Comparison of ENCODE assay signal across 9 cellular contexts in genomic region chr11:66868726-66869291, GRCh38. TPM values are rescaled to one million over a fixed set of nuclear protein-coding genes. Genes with fewer than 3 reads are reported as not detected.
DNase-seq lines count a peak whose midpoint lies in the region; ATAC-seq and TF ChIP-seq lines count a peak whose summit lies in the region.
"Had no signal": no experiment of that assay in that cellular context is flagged by ENCODE, and none has a peak within 500 bp of the region (broad histone marks: within the 10 kb centered on the region; RNA-seq: fewer than 3 reads in every experiment).

No MANE protein-coding gene starts in this region.

- H3K9ac ChIP-seq in mucosa of stomach (ENCODE audit: low read length): peak overlapping the region; percentile 43

- H3K4me1 Mint-ChIP-seq in activated naive CD8-positive, alpha-beta T cell treated with anti-CD3 and anti-CD28 coated beads, Interleukin-2, amount 10 ng/mL, durations not matched to agents 7 days and 5 days: peaks cover 6% of the 10 kb centered on the region

- POLR2A ChIA-PET in activated naive CD8-positive, alpha-beta T cell treated with anti-CD3 and anti-CD28 coated beads, Interleukin-2, amount 10 ng/mL, durations not matched to agents 7 days and 5 days (lab: Charles Lee): no interaction called here

- no peaks in the 10 kb centered on the region for H3K27me3 ChIP-seq in mucosa of stomach (ENCODE audit: control insufficient read depth, insufficient read depth, low read length)
- no peaks in the 10 kb centered on the region for H3K27me3 ChIP-seq in upper lobe of right lung

- H3K27me3 Mint-ChIP-seq in activated naive CD8-positive, alpha-beta T cell treated with anti-CD3 and anti-CD28 coated beads, Interleukin-2, amount 10 ng/mL, durations not matched to agents 7 days and 5 days: no peaks in the 10 kb centered on the region

- ATAC-seq in GM18907 (IDR thresholded peaks at IDR 0.05; ENCODE audit: unreplicated experiment) (peak; percentile 74), HG03066 (IDR thresholded peaks at IDR 0.05; ENCODE audit: low read depth, unreplicated experiment) (peak; percentile 75), SK-N-SH treated with all-trans-retinoic acid at 6 μM for 48 hours (peak; percentile 49), upper lobe of right lung (peak; percentile 86)
- peak; percentile 94 for ATAC-seq in activated naive CD8-positive, alpha-beta T cell treated with anti-CD3 and anti-CD28 coated beads, Interleukin-2, amount 10 ng/mL, durations not matched to agents 7 days and 5 days (ENCODE audit: low read depth)

- H3K4me3 ChIP-seq in mucosa of stomach (ENCODE audit: low read length) (no peak overlapping the region), upper lobe of right lung (no peak overlapping the region)
- H3K4me3 ChIP-seq: thoracic aorta had no signal

- peak overlapping the region; percentile 3 for H3K4me3 Mint-ChIP-seq in activated naive CD8-positive, alpha-beta T cell treated with anti-CD3 and anti-CD28 coated beads, Interleukin-2, amount 10 ng/mL, durations not matched to agents 7 days and 5 days

- no peak overlapping the region for H3K27ac ChIP-seq in upper lobe of right lung
- H3K27ac ChIP-seq: thoracic aorta had no signal

- peak; percentile 46 for TF ChIP-seq CTCF in upper lobe of right lung (IDR thresholded peaks at IDR 0.05)

- DNase-seq in activated naive CD8-positive, alpha-beta T cell treated with anti-CD3 and anti-CD28 coated beads, Interleukin-2, amount 10 ng/mL, durations not matched to agents 7 days and 5 days: peak; percentile 78
- peak; percentile 85 for DNase-seq in upper lobe of right lung
- no peak for DNase-seq in GOT3 (lab: John Stamatoyannopoulos, UW)
- no peak for DNase-seq in hypothalamus (lab: John Stamatoyannopoulos, UW)

- no peak overlapping the region for H3K27ac Mint-ChIP-seq in activated naive CD8-positive, alpha-beta T cell treated with anti-CD3 and anti-CD28 coated beads, Interleukin-2, amount 10 ng/mL, durations not matched to agents 7 days and 5 days

- H3K4me1 ChIP-seq in mucosa of stomach (ENCODE audit: control insufficient read depth, insufficient read depth, low read length) (peaks cover 8% of the 10 kb centered on the region), upper lobe of right lung (no peaks in the 10 kb centered on the region)

- intact Hi-C loops in upper lobe of right lung (cut with DNase I): no loop called here

- H3K9me3 ChIP-seq in mucosa of stomach (ENCODE audit: control insufficient read depth, low read length): no peaks in the 10 kb centered on the region
- no peaks in the 10 kb centered on the region for H3K9me3 ChIP-seq in upper lobe of right lung
- H3K9me3 ChIP-seq: thoracic aorta had no signal

- no peaks in the 10 kb centered on the region for H3K36me3 Mint-ChIP-seq in activated naive CD8-positive, alpha-beta T cell treated with anti-CD3 and anti-CD28 coated beads, Interleukin-2, amount 10 ng/mL, durations not matched to agents 7 days and 5 days

- no peaks in the 10 kb centered on the region for H3K36me3 ChIP-seq in mucosa of stomach (ENCODE audit: control insufficient read depth, insufficient read depth, low read length)
- H3K36me3 ChIP-seq in upper lobe of right lung: no peaks in the 10 kb centered on the region

- no peaks in the 10 kb centered on the region for H3K9me3 Mint-ChIP-seq in activated naive CD8-positive, alpha-beta T cell treated with anti-CD3 and anti-CD28 coated beads, Interleukin-2, amount 10 ng/mL, durations not matched to agents 7 days and 5 days

TF ChIP-seq in SK-N-SH treated with all-trans-retinoic acid at 6 μM for 48 hours, 23 proteins besides CTCF, POLR2A, EP300 and RAD21:
- TF ChIP-seq CSDC2 (CRISPR knock-in tag; IDR thresholded peaks at IDR 0.05): no peak
- TF ChIP-seq ESRRG (CRISPR knock-in tag; IDR thresholded peaks at IDR 0.05): no peak
- TF ChIP-seq PPARA (CRISPR knock-in tag; IDR thresholded peaks at IDR 0.05; ENCODE audit: borderline replicate concordance): no peak
- TF ChIP-seq GLIS3 (CRISPR knock-in tag; IDR thresholded peaks at IDR 0.05): no peak
- no peak for TF ChIP-seq POU6F1 (CRISPR knock-in tag; IDR thresholded peaks at IDR 0.05; ENCODE audit: borderline replicate concordance, low read depth)
- TF ChIP-seq ZFP3 (CRISPR knock-in tag; IDR thresholded peaks at IDR 0.05): no peak
- TF ChIP-seq SNAI2 (CRISPR knock-in tag; IDR thresholded peaks at IDR 0.05): no peak
- no peak for TF ChIP-seq CREB5 (CRISPR knock-in tag; IDR thresholded peaks at IDR 0.05; ENCODE audit: low read depth)
- TF ChIP-seq ARNTL (CRISPR knock-in tag; IDR thresholded peaks at IDR 0.05; ENCODE audit: borderline replicate concordance, low read depth): no peak
- no peak for TF ChIP-seq ZNF8 (CRISPR knock-in tag; IDR thresholded peaks at IDR 0.05)
- TF ChIP-seq TSHZ2 (CRISPR knock-in tag; IDR thresholded peaks at IDR 0.05): no peak
- TF ChIP-seq TOX (CRISPR knock-in tag; IDR thresholded peaks at IDR 0.05; ENCODE audit: borderline replicate concordance): no peak
- TF ChIP-seq ZNF70 (CRISPR knock-in tag; IDR thresholded peaks at IDR 0.05): no peak
- TF ChIP-seq ZC3H10 (CRISPR knock-in tag; IDR thresholded peaks at IDR 0.05): no peak
- TF ChIP-seq TCF4 (CRISPR knock-in tag; IDR thresholded peaks at IDR 0.05; ENCODE audit: borderline replicate concordance): no peak
- no peak for TF ChIP-seq ZFP30 (CRISPR knock-in tag; IDR thresholded peaks at IDR 0.05)
- no peak for TF ChIP-seq CSRNP3 (CRISPR knock-in tag; IDR thresholded peaks at IDR 0.05)
- TF ChIP-seq ZNF565 (CRISPR knock-in tag; conservative IDR thresholded peaks at IDR 0.05; ENCODE audit: low read depth): no peak
- TF ChIP-seq ISL1 (CRISPR knock-in tag; IDR thresholded peaks at IDR 0.05): no peak

RNA-seq across cellular contexts. Expression of gene LRFN4, which starts 11.9 kb away (rescaled TPM):
- total RNA-seq in activated naive CD8-positive, alpha-beta T cell treated with anti-CD3 and anti-CD28 coated beads, Interleukin-2, amount 10 ng/mL, durations not matched to agents 7 days and 5 days: 10 to 100 TPM; 16.4 to 17.0 TPM
- 14.0 TPM for total RNA-seq in upper lobe of right lung

RNA-seq across cellular contexts. Expression of gene RCE1, which starts 25.6 kb away (rescaled TPM):
- total RNA-seq in activated naive CD8-positive, alpha-beta T cell treated with anti-CD3 and anti-CD28 coated beads, Interleukin-2, amount 10 ng/mL, durations not matched to agents 7 days and 5 days: 10 to 100 TPM; 23.0 to 27.2 TPM
- 18.4 TPM for total RNA-seq in upper lobe of right lung

Comparison
In these comparisons a context has a peak if more than half of its experiments do, and no peak if none do; other contexts are left out.
1. DNase-seq: peak in activated naive CD8-positive, alpha-beta T cell treated with anti-CD3 and anti-CD28 coated beads, Interleukin-2, amount 10 ng/mL, durations not matched to agents 7 days and 5 days (single experiment) and upper lobe of right lung (single experiment); none in GOT3 (single experiment) and hypothalamus (0 of 51).
2. Peak in every context shown above with its lines, with median percentiles within 50 percentile points of each other: ATAC-seq.